ENCODE assay signal across 7 cellular contexts in genomic region chr5:172409477-172409876, GRCh38. TPM values are rescaled to one million over a fixed set of nuclear protein-coding genes. Genes with fewer than 3 reads are reported as not detected.
DNase-seq lines count a peak whose midpoint lies in the region; ATAC-seq and TF ChIP-seq lines count a peak whose summit lies in the region.
"Not testable (repeated sequence)": the region's sequence is repeated elsewhere in the genome, so short reads cannot be mapped to it uniquely, and the experiment has no call there.

No MANE protein-coding gene starts in this region.

- H2AFZ ChIP-seq in GM23248: not testable (repeated sequence)

- peaks cover 69% of the 10 kb centered on the region for H3K4me1 ChIP-seq in GM23248 (ENCODE audit: insufficient read depth)
- H3K4me1 ChIP-seq in breast epithelium: peaks cover under 1 to 27% of the 10 kb centered on the region in 2 donors
- H3K4me1 ChIP-seq in gastroesophageal sphincter: peaks cover 17 to 85% (median 38%) of the 10 kb centered on the region in 3 donors
- peaks cover 2 to 66% (median 57%) of the 10 kb centered on the region in 4 donors for H3K4me1 ChIP-seq in sigmoid colon
- peaks cover 71% of the 10 kb centered on the region for H3K4me1 ChIP-seq in suprapubic skin
- peaks cover 17 to 23% of the 10 kb centered on the region in 2 donors for H3K4me1 ChIP-seq in uterus

- H4K20me1 ChIP-seq in GM23248 (ENCODE audit: insufficient read depth): not testable (repeated sequence)

- H3K27me3 ChIP-seq in GM23248 (replicated peaks; ENCODE audit: insufficient read depth); breast epithelium; gastroesophageal sphincter; sigmoid colon; suprapubic skin; uterus: not testable (repeated sequence)

- H3K79me2 ChIP-seq in GM23248 (ENCODE audit: insufficient read depth): peaks cover 23% of the 10 kb centered on the region

- H3K9me3 ChIP-seq in GM23248 (ENCODE audit: low read depth); breast epithelium; gastroesophageal sphincter; sigmoid colon; suprapubic skin; uterus: not testable (repeated sequence)

- not testable (repeated sequence) for H3K9me2 ChIP-seq in GM23248 (ENCODE audit: insufficient read depth)

- H3K9ac ChIP-seq in GM23248: 0 out of 2 replicates have a peak overlapping the region, but pooled peaks have one; percentile 17

- not testable (repeated sequence) for H3K4me2 ChIP-seq in GM23248 (ENCODE audit: unreplicated experiment)

- ATAC-seq in SK-N-SH treated with all-trans-retinoic acid at 6 μM for 48 hours, gastroesophageal sphincter: not testable (repeated sequence)

- in situ Hi-C loops in GM23248 (cut with MboI): not testable (repeated sequence)

- peaks cover 75% of the 10 kb centered on the region for H3F3A ChIP-seq in GM23248 (ENCODE audit: insufficient read depth)

- not testable (repeated sequence) for DNase-seq in GM23248; breast epithelium (ENCODE audit: low spot score in 2 of 2); sigmoid colon; suprapubic skin (ENCODE audit: low spot score in 2 of 2); uterus

- not testable (repeated sequence) for TF ChIP-seq CTCF in breast epithelium (IDR thresholded peaks at IDR 0.05); gastroesophageal sphincter (IDR thresholded peaks at IDR 0.05); sigmoid colon (IDR thresholded peaks at IDR 0.05); suprapubic skin (IDR thresholded peaks at IDR 0.05); uterus (IDR thresholded peaks at IDR 0.05)

- 88 to 95% methylated on average over 5 of the region's 5 CpGs for whole genome bisulfite sequencing in GM23248 (ENCODE audit: low coverage in 1 of 2, low lambda C conversion rate in 2 of 2, missing lambda C conversion rate in 2 of 2), 2 experiments
- WGBS in gastroesophageal sphincter (ENCODE audit: low coverage in 1 of 2), 2 donors: 93 to 100% methylated on average over 2 to 5 of the region's 5 CpGs
- WGBS in sigmoid colon, 2 donors: 94 to 95% methylated on average over 5 of the region's 5 CpGs
- 94% methylated on average over 5 of the region's 5 CpGs for WGBS in suprapubic skin

- not testable (repeated sequence) for TF ChIP-seq POLR2A in breast epithelium (IDR thresholded peaks at IDR 0.05); gastroesophageal sphincter (IDR thresholded peaks at IDR 0.05); sigmoid colon (IDR thresholded peaks at IDR 0.05); suprapubic skin (IDR thresholded peaks at IDR 0.05); uterus (IDR thresholded peaks at IDR 0.05)

- not testable (repeated sequence) for TF ChIP-seq EP300 in gastroesophageal sphincter (IDR thresholded peaks at IDR 0.05); suprapubic skin (IDR thresholded peaks at IDR 0.05)
- TF ChIP-seq EP300 in sigmoid colon (IDR thresholded peaks at IDR 0.05): peak in 1 of 4 donors; percentile 19

- H3K36me3 ChIP-seq in GM23248 (ENCODE audit: low read depth) (peaks cover 16% of the 10 kb centered on the region; the same call in 1 of the 2 replicates), gastroesophageal sphincter (peaks cover 0 to 25% of the 10 kb centered on the region in 2 donors), sigmoid colon (peaks cover 0 to 19% (median 5%) of the 10 kb centered on the region in 4 donors), suprapubic skin (peaks cover 12% of the 10 kb centered on the region)
- H3K36me3 ChIP-seq in breast epithelium, uterus: not testable (repeated sequence)

- H3K4me3 ChIP-seq in GM23248, breast epithelium, gastroesophageal sphincter, sigmoid colon, suprapubic skin, uterus: not testable (repeated sequence)

- peak overlapping the region; percentile 94 for H3K27ac ChIP-seq in GM23248
- H3K27ac ChIP-seq in breast epithelium: peak overlapping the region; percentile 74 to 81
- peak overlapping the region in 3 of 4 donors; percentile 20 to 92 (median 28) for H3K27ac ChIP-seq in gastroesophageal sphincter
- H3K27ac ChIP-seq in sigmoid colon: peak overlapping the region; percentile 79 to 96 (median 86)
- H3K27ac ChIP-seq in suprapubic skin: peak overlapping the region; percentile 55
- H3K27ac ChIP-seq in uterus: peak overlapping the region; percentile 93 to 95

- intact Hi-C loops in breast epithelium (cut with DNase I; ENCODE audit: low total_unique reads); sigmoid colon (cut with DNase I); uterus (cut with DNase I; ENCODE audit: low total_unique reads): not testable (repeated sequence)

TF ChIP-seq in SK-N-SH treated with all-trans-retinoic acid at 6 μM for 48 hours, 23 proteins besides CTCF, POLR2A, EP300 and RAD21:
- TF ChIP-seq ZNF8 (CRISPR knock-in tag; IDR thresholded peaks at IDR 0.05): peak; percentile 84
TF ChIP-seq in SK-N-SH treated with all-trans-retinoic acid at 6 μM for 48 hours: peak in this region for 1; not testable (repeated sequence) for 22.

RNA-seq across cellular contexts. Expression of gene SH3PXD2B, which starts 44.8 kb away (rescaled TPM):
- total RNA-seq in GM23248 (2014; rRNA removed; shearing (Covaris generic)): 19.8 and 20.7 TPM in 2 replicates
- 15.2 and 15.5 TPM in 2 replicates for polyA plus RNA-seq in GM23248 (2016; fragmentation: Nextera tagmentation; extraction: Ambion mirVana)
- 100 to 1,000 TPM in 1 of 3 donors, 10 to 100 TPM in 2; 35.3 to 118 (median 43.9) TPM for total RNA-seq in breast epithelium
- 10 to 100 TPM; 40.2 to 80.9 (median 56.0) TPM for total RNA-seq in gastroesophageal sphincter
- total RNA-seq in sigmoid colon: 10 to 100 TPM; 19.3 to 45.7 (median 20.9) TPM
- 1 to 10 TPM; 3.6 to 9.2 (median 3.9) TPM for polyA plus RNA-seq in sigmoid colon
- 10 to 100 TPM; 29.1 to 42.1 (median 31.3) TPM for total RNA-seq in suprapubic skin
- 10 to 100 TPM; 26.1 to 82.6 (median 31.0) TPM for total RNA-seq in uterus

Comparison
In these comparisons a context has a peak if more than half of its experiments do, and no peak if none do; other contexts are left out.
1. H3K27ac ChIP-seq: peak in every context shown above with its lines; median percentile 94 in GM23248; 94 in uterus; 86 in sigmoid colon; 78 in breast epithelium; 55 in suprapubic skin; 28 in gastroesophageal sphincter.